ENCODE assay signal across 1 cellular context in genomic region chr17:8060274-8060673, GRCh38.
TF ChIP-seq lines count a peak whose summit lies in the region.

No MANE protein-coding gene starts in this region.

TF ChIP-seq in HepG2, 621 proteins besides CTCF, POLR2A, EP300 and RAD21 (continued from another document and continues in another):
- no peak for TF ChIP-seq THAP9 (CRISPR knock-in tag; IDR thresholded peaks at IDR 0.05; ENCODE audit: borderline replicate concordance)
- no peak for TF ChIP-seq SP2 (CRISPR knock-in tag; IDR thresholded peaks at IDR 0.05)
- TF ChIP-seq ZNF326 (CRISPR knock-in tag; IDR thresholded peaks at IDR 0.05; ENCODE audit: borderline replicate concordance): no peak
- no peak for TF ChIP-seq FOXP4 (CRISPR knock-in tag; IDR thresholded peaks at IDR 0.05)
- no peak for TF ChIP-seq FOXK1 (CRISPR knock-in tag; IDR thresholded peaks at IDR 0.05; ENCODE audit: borderline replicate concordance, low read depth)
- TF ChIP-seq SOX13 (IDR thresholded peaks at IDR 0.05): no peak
- 0 out of 4 replicates have a peak, but pooled peaks of 1 of the 2 experiments have one; percentile 17 for TF ChIP-seq SOX13 (CRISPR knock-in tag; conservative IDR thresholded peaks at IDR 0.05 in 1 of 2, IDR thresholded peaks at IDR 0.05 in 1 of 2)
- TF ChIP-seq RBM39 (IDR thresholded peaks at IDR 0.05; ENCODE audit: low read depth, low read length, poor library complexity, severe bottlenecking): no peak
- TF ChIP-seq KAT8 (CRISPR knock-in tag; IDR thresholded peaks at IDR 0.05): no peak
- peak in 1 of 2 experiments; percentile 28; a peak in 1 of 4 replicates for TF ChIP-seq HMGXB4 (CRISPR knock-in tag; IDR thresholded peaks at IDR 0.05; ENCODE audit: borderline replicate concordance in 1 of 2, low read depth in 1 of 2)
- TF ChIP-seq POLR2AphosphoS5 (IDR thresholded peaks at IDR 0.05; ENCODE audit: low read depth, low read length): peak; percentile 50; the same call in 1 of the 2 replicates
- TF ChIP-seq NFYB (CRISPR knock-in tag; IDR thresholded peaks at IDR 0.05): no peak
- no peak for TF ChIP-seq RBFOX2 (IDR thresholded peaks at IDR 0.05; ENCODE audit: low read depth, low read length)
- TF ChIP-seq ZNF552 (CRISPR knock-in tag; IDR thresholded peaks at IDR 0.05; ENCODE audit: borderline replicate concordance): no peak
- no peak for TF ChIP-seq HNRNPL (IDR thresholded peaks at IDR 0.05; ENCODE audit: low read depth, low read length)
- no peak for TF ChIP-seq RXRB (CRISPR knock-in tag; IDR thresholded peaks at IDR 0.05; ENCODE audit: borderline replicate concordance)
- peak in 1 of 2 experiments; percentile 39; a peak in 1 of 4 replicates for TF ChIP-seq REST (IDR thresholded peaks at IDR 0.05; ENCODE audit: borderline replicate concordance in 1 of 2, low read depth in 1 of 2, low read length in 2 of 2)
- TF ChIP-seq ZBTB7B (CRISPR knock-in tag; IDR thresholded peaks at IDR 0.05): no peak
- no peak for TF ChIP-seq KLF11 (CRISPR knock-in tag; IDR thresholded peaks at IDR 0.05)
- no peak for TF ChIP-seq SETDB1 (CRISPR knock-in tag; IDR thresholded peaks at IDR 0.05; ENCODE audit: borderline replicate concordance)
- TF ChIP-seq FLYWCH1 (CRISPR knock-in tag; IDR thresholded peaks at IDR 0.05): no peak
- TF ChIP-seq STAT6 (CRISPR knock-in tag; IDR thresholded peaks at IDR 0.05; ENCODE audit: borderline replicate concordance): no peak
- TF ChIP-seq SMARCE1 (IDR thresholded peaks at IDR 0.05; ENCODE audit: borderline replicate concordance): no peak
- no peak for TF ChIP-seq NFIC (IDR thresholded peaks at IDR 0.05; ENCODE audit: low read length)
- no peak for TF ChIP-seq ZNF275 (CRISPR knock-in tag; IDR thresholded peaks at IDR 0.05; ENCODE audit: borderline replicate concordance)
- TF ChIP-seq ARID5B (CRISPR knock-in tag; IDR thresholded peaks at IDR 0.05): no peak
- TF ChIP-seq ZNF615 (CRISPR knock-in tag; IDR thresholded peaks at IDR 0.05; ENCODE audit: borderline replicate concordance): no peak
- TF ChIP-seq ZNF354B (CRISPR knock-in tag; IDR thresholded peaks at IDR 0.05): no peak
- TF ChIP-seq NBN (conservative IDR thresholded peaks at IDR 0.05): no peak
- TF ChIP-seq SNAPC2 (CRISPR knock-in tag; IDR thresholded peaks at IDR 0.05): no peak
- no peak for TF ChIP-seq MLXIP (CRISPR knock-in tag; IDR thresholded peaks at IDR 0.05; ENCODE audit: borderline replicate concordance)
- no peak for TF ChIP-seq BHLHE40 (IDR thresholded peaks at IDR 0.05; ENCODE audit: low read length)
- TF ChIP-seq ZNF501 (CRISPR knock-in tag; IDR thresholded peaks at IDR 0.05): no peak; the same call in 1 of the 2 replicates
